ENCODE assay signal across 19 cellular contexts in genomic region chr11:23585700-23586099, GRCh38.
A peak's percentile ranks its signal among the peaks of the same experiment; 100 is the strongest.
DNase-seq lines count a peak whose midpoint lies in the region; ATAC-seq and TF ChIP-seq lines count a peak whose summit lies in the region.
"Had no signal": no experiment of that assay in that cellular context is flagged by ENCODE, and none has a peak within 500 bp of the region (broad histone marks: within the 10 kb centered on the region; RNA-seq: fewer than 3 reads in every experiment).

No MANE protein-coding gene starts in this region.

- H4K20me1 ChIP-seq in GM23248 (ENCODE audit: insufficient read depth): no peaks in the 10 kb centered on the region

- no peaks in the 10 kb centered on the region for H3K79me2 ChIP-seq in GM23248 (ENCODE audit: insufficient read depth)

- H3F3A ChIP-seq in GM23248 (ENCODE audit: insufficient read depth): no peaks in the 10 kb centered on the region

- H3K4me1 Mint-ChIP-seq in osteocyte (ENCODE audit: unreplicated experiment) (peaks cover 25% of the 10 kb centered on the region), T-cell (no peaks in the 10 kb centered on the region)
- H3K4me1 Mint-ChIP-seq: B cell; CD4-positive, CD25-positive, alpha-beta regulatory T cell had no signal

- H3K36me3 Mint-ChIP-seq in osteocyte (ENCODE audit: unreplicated experiment) (no peaks in the 10 kb centered on the region), T-cell (no peaks in the 10 kb centered on the region)
- H3K36me3 Mint-ChIP-seq: CD4-positive, CD25-positive, alpha-beta regulatory T cell had no signal

- H3K9me2 ChIP-seq in GM23248 (ENCODE audit: insufficient read depth): no peaks in the 10 kb centered on the region

- peak; percentile 1 for DNase-seq in GM23248
- DNase-seq in NCI-H460 (ENCODE audit: extremely low read depth, low read depth): peak; percentile 28
- DNase-seq in fibroblast of gingiva (ENCODE audit: low read depth): peak; percentile 5
- no peak for DNase-seq in osteocyte (ENCODE audit: extremely low spot score, unreplicated experiment)
- no peak for DNase-seq in NCI-H446 treated with DMSO at 0.1 percent for 48 hours (lab: John Stamatoyannopoulos, UW)
- no peak for DNase-seq in T-cell
- DNase-seq: Caco-2; CD4-positive, CD25-positive, alpha-beta regulatory T cell; HCEC 1CT; KG1; NCI-H1092; NCI-H146; NCI-H226; NCI-H748 treated with DMSO at 0.1 percent for 48 hours; OCI-M1; RPMI8226 had no signal

- no peaks in the 10 kb centered on the region for H3K9me3 ChIP-seq in GM23248 (ENCODE audit: low read depth)
- H3K9me3 ChIP-seq: Caco-2 had no signal

- no peaks in the 10 kb centered on the region for H3K36me3 ChIP-seq in GM23248 (ENCODE audit: low read depth)

- H3K4me3 Mint-ChIP-seq in osteocyte (ENCODE audit: unreplicated experiment) (no peak overlapping the region), T-cell (no peak overlapping the region)
- H3K4me3 Mint-ChIP-seq: B cell; CD4-positive, CD25-positive, alpha-beta regulatory T cell had no signal

- in situ Hi-C loops in GM23248 (cut with MboI): no loop called here

- no peak for TF ChIP-seq CTCF in osteocyte (IDR thresholded peaks at IDR 0.05)

- H3K9me3 Mint-ChIP-seq in osteocyte (ENCODE audit: unreplicated experiment) (no peaks in the 10 kb centered on the region), T-cell (peaks cover 2 to 6% (median 6%) of the 10 kb centered on the region in 3 donors)

- H3K27ac Mint-ChIP-seq in osteocyte (ENCODE audit: unreplicated experiment) (peak overlapping the region; percentile 63), T-cell (no peak overlapping the region)
- H3K27ac Mint-ChIP-seq: B cell; CD4-positive, CD25-positive, alpha-beta regulatory T cell had no signal

- CTCF ChIA-PET in T-cell (lab: Charles Lee): no interaction called here

- H3K27me3 Mint-ChIP-seq in osteocyte (ENCODE audit: unreplicated experiment) (no peaks in the 10 kb centered on the region), T-cell (no peaks in the 10 kb centered on the region)
- H3K27me3 Mint-ChIP-seq: B cell; CD4-positive, CD25-positive, alpha-beta regulatory T cell had no signal

- H3K9ac ChIP-seq in GM23248: no peak overlapping the region

- H3K27ac ChIP-seq in GM23248: no peak overlapping the region

- POLR2A ChIA-PET in T-cell (lab: Charles Lee): no interaction called here

- 47 to 67% methylated on average over 1 of the region's 1 CpG for WGBS in GM23248 (ENCODE audit: low coverage in 1 of 2, low lambda C conversion rate in 2 of 2, missing lambda C conversion rate in 2 of 2), 2 experiments

- 0 out of 2 replicates have a peak, but pooled peaks cover 6% of the 10 kb centered on the region for H3K4me1 ChIP-seq in GM23248 (ENCODE audit: insufficient read depth)
- H3K4me1 ChIP-seq: Caco-2 had no signal

- ATAC-seq in HG03159 (IDR thresholded peaks at IDR 0.05; ENCODE audit: unreplicated experiment) (no peak), T-cell (replicated peaks in 1 of 4) (no peak), HG03025 (IDR thresholded peaks at IDR 0.05; ENCODE audit: low FRiP score, unreplicated experiment) (no peak)

- H2AFZ ChIP-seq in GM23248: no peak overlapping the region

- H3K27me3 ChIP-seq in GM23248 (replicated peaks; ENCODE audit: insufficient read depth): no peaks in the 10 kb centered on the region

- no peak overlapping the region for H3K4me2 ChIP-seq in GM23248 (ENCODE audit: unreplicated experiment)

- H3K4me3 ChIP-seq in GM23248: no peak overlapping the region

Comparison
In these comparisons a context has a peak if more than half of its experiments do, and no peak if none do; other contexts are left out.
1. DNase-seq: peak in GM23248 (single experiment), NCI-H460 (single experiment) and fibroblast of gingiva (single experiment); none in osteocyte (single experiment), NCI-H446 treated with DMSO at 0.1 percent for 48 hours (single experiment) and T-cell (0 of 34).